Comparison of ENCODE assay signal across 33 cellular contexts in the genomic region with DNA sequence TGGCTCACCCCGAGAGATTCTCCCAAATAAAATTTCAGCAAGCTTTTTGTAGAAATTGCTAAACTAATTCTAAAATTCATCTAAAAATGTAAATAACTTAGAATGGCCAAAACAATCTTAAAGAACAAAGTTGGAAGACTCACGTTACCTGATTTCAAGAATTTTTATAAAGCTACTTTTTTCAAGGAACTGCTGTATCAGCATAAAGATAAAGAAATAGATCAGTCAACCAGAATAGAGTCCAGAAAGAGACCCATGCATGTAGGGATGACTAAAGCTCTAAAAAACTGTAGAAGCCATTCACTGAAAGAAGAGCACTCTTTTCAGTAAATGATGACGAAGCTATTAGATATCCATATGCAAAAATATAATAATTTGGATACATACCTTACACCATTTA.
"Had no signal": no experiment of that assay in that cellular context is flagged by ENCODE, and none has a peak within 500 bp of the region (broad histone marks: within the 10 kb centered on the region; RNA-seq: fewer than 3 reads in every experiment).

No MANE protein-coding gene starts in this region.

- FAIRE-seq: astrocyte, TTC549 had no signal

- H3K27me3 ChIP-seq: adrenal gland, body of pancreas, brain microvascular endothelial cell, breast epithelium had no signal

- H3K4me1 ChIP-seq: adrenal gland, body of pancreas, breast epithelium had no signal

- H3K4me3 ChIP-seq: adrenal gland, body of pancreas, breast epithelium had no signal

- H3K9me3 ChIP-seq: adrenal gland, body of pancreas had no signal

- ATAC-seq: activated CD8-positive, alpha-beta T cell treated with anti-CD3 and anti-CD28 coated beads for 36 hours; activated naive CD4-positive, alpha-beta T cell treated with anti-CD3 and anti-CD28 coated beads, Interleukin-2, amount 50 U/mL, for 72 hours; activated T-cell treated with anti-CD3 and anti-CD28 coated beads, Interleukin-2, amount 50 U/mL, for 4 hours; activated T-cell treated with anti-CD3 and anti-CD28 coated beads, Interleukin-2, amount 50 U/mL, for 72 hours; activated T-helper 17 cell treated with anti-CD3 and anti-CD28 coated beads, Interleukin-2, amount 50 U/mL, for 72 hours; body of pancreas had no signal

- H3K27ac ChIP-seq: adrenal gland, body of pancreas, brain microvascular endothelial cell, breast epithelium, VCaP had no signal

- H3K36me3 ChIP-seq: adrenal gland, brain microvascular endothelial cell, breast epithelium had no signal

- DNase-seq: activated B cell treated with CpG ODN at 0.5 μM for 24 hours; activated CD4-positive, alpha-beta memory T cell treated with anti-CD3 and anti-CD28 coated beads for 36 hours; activated CD4-positive, alpha-beta T cell treated with anti-CD3 and anti-CD28 coated beads for 4 hours; activated CD4-positive, alpha-beta T cell treated with anti-CD3 and anti-CD28 coated beads, Interleukin-2, amount 10 ng/mL, durations not matched to agents 24 days and 14 days; activated CD4-positive, alpha-beta T cell treated with anti-CD3 and anti-CD28 coated beads, Interleukin-2, amount 50 U/mL, for 1 hour; activated CD4-positive, alpha-beta T cell treated with anti-CD3 and anti-CD28 coated beads, Interleukin-2, amount 50 U/mL, for 4 hours; activated CD4-positive, CD25-positive, alpha-beta regulatory T cell treated with anti-CD3 and anti-CD28 coated beads, Interleukin-2, amount 50 U/mL, for 72 hours; activated CD8-positive, alpha-beta memory T cell treated with anti-CD3 and anti-CD28 coated beads, Interleukin-2, amount 50 U/mL, for 4 hours; activated CD8-positive, alpha-beta T cell treated with anti-CD3 and anti-CD28 coated beads for 36 hours; activated effector memory CD4-positive, alpha-beta T cell treated with anti-CD3 and anti-CD28 coated beads, Interleukin-2, amount 50 U/mL, for 16 hours; activated gamma-delta T cell treated with Interleukin-2 at 50 U/mL for 16 hours; activated naive CD4-positive, alpha-beta T cell; activated naive CD4-positive, alpha-beta T cell treated with anti-CD3 and anti-CD28 coated beads for 36 hours; activated naive CD4-positive, alpha-beta T cell treated with anti-CD3 and anti-CD28 coated beads, Interleukin-2, amount 50 U/mL, for 16 hours; activated naive CD8-positive, alpha-beta T cell treated with anti-CD3 and anti-CD28 coated beads for 36 hours; activated T-cell treated with anti-CD3 and anti-CD28 coated beads for 4 hours; activated T-cell treated with anti-CD3 and anti-CD28 coated beads, Interleukin-2, amount 50 U/mL, for 1 hour; activated T-cell treated with anti-CD3 and anti-CD28 coated beads, Interleukin-2, amount 50 U/mL, for 4 hours; activated T-cell treated with anti-CD3 and anti-CD28 coated beads, Interleukin-2, amount 50 U/mL, for 72 hours; adrenal gland; amniotic stem cell; aorta; body of pancreas; brain microvascular endothelial cell; central memory CD4-positive, alpha-beta T cell; T-helper 2 cell; T-helper 9 cell had no signal
